8 cellular contexts compared by ENCODE assay signal in genomic region chr5:141636413-141637265, GRCh38. TPM values are rescaled to one million over a fixed set of nuclear protein-coding genes. Genes with fewer than 3 reads are reported as not detected.
DNase-seq lines count a peak whose midpoint lies in the region; ATAC-seq lines count a peak whose summit lies in the region.

Gene HDAC3, minus strand, starts transcription at chr5:141636849. Its CDS starts 59 bp downstream, at chr5:141636790.
Gene RELL2, plus strand, starts transcription at chr5:141636997. Its CDS starts 1,229 bp downstream, at chr5:141638226.

- H3K27ac Mint-ChIP-seq in CD4-positive, alpha-beta memory T cell: peak within 1 kb of the TSS; percentile 90 to 98 (median 96)
- H3K27ac Mint-ChIP-seq in effector memory CD8-positive, alpha-beta T cell: peak within 1 kb of the TSS; percentile 63 to 79

- intact Hi-C loops in CD4-positive, alpha-beta memory T cell (cut with micrococcal nuclease): loop anchor here (1.0 to 10.0 kb wide), 6 partner anchors 15 to 1072 kb away; partner anchors contain the start of genes APBB3, ARAP3, FCHSD1 and SLC35A4

- peaks cover 31 to 51% (median 39%) of the 10 kb centered on the region in 4 donors for H3K4me1 Mint-ChIP-seq in CD4-positive, alpha-beta memory T cell
- H3K4me1 Mint-ChIP-seq in effector memory CD8-positive, alpha-beta T cell (ENCODE audit: low read depth in 2 of 2): peaks cover 30 to 33% of the 10 kb centered on the region in 2 donors

- peak; percentile 89 to 95 (median 93) for DNase-seq in CD4-positive, alpha-beta memory T cell
- peak; percentile 80 for DNase-seq in NK-92 treated with Interleukin-12 subunit alpha and Interleukin-12 subunit beta, amount 100 ng/mL, for 24 hours (lab: John Stamatoyannopoulos, UW)
- peak; percentile 94 to 98 (median 98) for DNase-seq in effector memory CD8-positive, alpha-beta T cell
- DNase-seq in mesenteric fat pad (ENCODE audit: low spot score): peak; percentile 99
- DNase-seq in stimulated activated CD8-positive, alpha-beta memory T cell treated with anti-CD3 and anti-CD28 coated beads, Interleukin-12 subunit alpha, Interleukin-12 subunit beta, amount 100 ng/mL, for 4 hours (ENCODE audit: low read depth): peak; percentile 90

- ATAC-seq in GM19438 (IDR thresholded peaks at IDR 0.05; ENCODE audit: low read depth, unreplicated experiment) (peak; percentile 64), HG03571 (IDR thresholded peaks at IDR 0.05; ENCODE audit: unreplicated experiment) (peak; percentile 73)
- peak; percentile 85 for ATAC-seq in effector memory CD8-positive, alpha-beta T cell (replicated peaks)

- H3K27me3 Mint-ChIP-seq in CD4-positive, alpha-beta memory T cell: no peaks in the 10 kb centered on the region
- H3K27me3 Mint-ChIP-seq in effector memory CD8-positive, alpha-beta T cell: no peaks in the 10 kb centered on the region

- peak within 1 kb of the TSS; percentile 87 for H3K27ac ChIP-seq in CD4-positive, alpha-beta memory T cell (ENCODE audit: low read depth, low read length)

- no peaks in the 10 kb centered on the region for H3K9me3 ChIP-seq in CD4-positive, alpha-beta memory T cell (ENCODE audit: control insufficient read depth in 1 of 2, low read length in 2 of 2)

- CTCF ChIA-PET in CD4-positive, alpha-beta memory T cell (lab: Charles Lee; ENCODE audit: partially characterized antibody): interaction anchor here (0.9 to 28.3 kb wide), 19 partner anchors 10 to 472 kb away, joined by 3 to 712 read pairs (median 5); partner anchors contain the start of genes DIAPH1, FCHSD1 and RNF14
- CTCF ChIA-PET in activated CD8-positive, alpha-beta memory T cell treated with anti-CD3 and anti-CD28 coated beads for 36 hours (lab: Charles Lee): interaction anchor here (0.6 to 7.0 kb wide), 11 partner anchors 8 to 325 kb away, joined by 3 to 56 read pairs (median 7); partner anchors contain the start of genes DIAPH1 and FCHSD1

- no peaks in the 10 kb centered on the region for H3K27me3 ChIP-seq in CD4-positive, alpha-beta memory T cell (ENCODE audit: insufficient read depth, low read length)

- peaks cover 9% of the 10 kb centered on the region for H3K36me3 ChIP-seq in CD4-positive, alpha-beta memory T cell (ENCODE audit: insufficient read depth, low read length)

- peak within 1 kb of the TSS; percentile 86 to 98 for H3K4me3 ChIP-seq in CD4-positive, alpha-beta memory T cell (ENCODE audit: low read length in 2 of 2)

- POLR2A ChIA-PET in CD4-positive, alpha-beta memory T cell (lab: Charles Lee; ENCODE audit: partially characterized antibody): interaction anchor here (0.7 to 6.2 kb wide), 30 partner anchors 9 to 1133 kb away, joined by 3 to 159 read pairs (median 5); partner anchors contain the start of genes ARHGAP26, DELE1, DIAPH1 and FCHSD1
- POLR2A ChIA-PET in activated CD8-positive, alpha-beta memory T cell treated with anti-CD3 and anti-CD28 coated beads for 36 hours (lab: Charles Lee): interaction anchor here (0.5 to 3.2 kb wide), 12 partner anchors 10 to 1103 kb away, joined by 3 to 34 read pairs (median 4); partner anchors contain the start of genes DELE1, DIAPH1, FCHSD1 and NDFIP1

- H3K4me3 Mint-ChIP-seq in CD4-positive, alpha-beta memory T cell: peak within 1 kb of the TSS; percentile 88 to 96 (median 94)
- peak within 1 kb of the TSS; percentile 88 to 89 for H3K4me3 Mint-ChIP-seq in effector memory CD8-positive, alpha-beta T cell

- peaks cover 49% of the 10 kb centered on the region for H3K4me1 ChIP-seq in CD4-positive, alpha-beta memory T cell (ENCODE audit: insufficient read depth, low read length)

- H3K36me3 Mint-ChIP-seq in CD4-positive, alpha-beta memory T cell: peaks cover 9 to 38% of the 10 kb centered on the region in 2 donors
- H3K36me3 Mint-ChIP-seq in effector memory CD8-positive, alpha-beta T cell (ENCODE audit: insufficient read depth): peaks cover 13% of the 10 kb centered on the region

- H3K9me3 Mint-ChIP-seq in CD4-positive, alpha-beta memory T cell: peaks cover 0 to 2% (median 0%) of the 10 kb centered on the region in 8 donors
- no peaks in the 10 kb centered on the region for H3K9me3 Mint-ChIP-seq in effector memory CD8-positive, alpha-beta T cell

RNA-seq across cellular contexts. Expression of gene HDAC3, which starts in this region (rescaled TPM):
- 10 to 100 TPM; 85.1 to 91.0 TPM for total RNA-seq in CD4-positive, alpha-beta memory T cell
- polyA plus RNA-seq in CD4-positive, alpha-beta memory T cell: 100 to 1,000 TPM in 1 of 2 donors, 10 to 100 TPM in 1; 92.8 to 137 TPM
- 10 to 100 TPM; 86.3 to 92.9 TPM for total RNA-seq in activated CD8-positive, alpha-beta memory T cell treated with anti-CD3 and anti-CD28 coated beads for 36 hours
- total RNA-seq in mesenteric fat pad: 39.3 TPM

RNA-seq across cellular contexts. Expression of gene RELL2, which starts in this region (rescaled TPM):
- 10 to 100 TPM; 20.4 to 21.3 TPM for total RNA-seq in CD4-positive, alpha-beta memory T cell
- 1 to 10 TPM; 3.0 to 5.4 TPM for polyA plus RNA-seq in CD4-positive, alpha-beta memory T cell
- 10 to 100 TPM; 32.4 to 35.2 TPM for total RNA-seq in activated CD8-positive, alpha-beta memory T cell treated with anti-CD3 and anti-CD28 coated beads for 36 hours
- 1.5 TPM for total RNA-seq in mesenteric fat pad

Comparison
In these comparisons a context has a peak if more than half of its experiments do, and no peak if none do; other contexts are left out.
1. Peak in every context shown above with its lines: DNase-seq, ATAC-seq, H3K4me3 ChIP-seq and H3K27ac ChIP-seq.